Comparison of ENCODE assay signal across 8 cellular contexts in the genomic region with DNA sequence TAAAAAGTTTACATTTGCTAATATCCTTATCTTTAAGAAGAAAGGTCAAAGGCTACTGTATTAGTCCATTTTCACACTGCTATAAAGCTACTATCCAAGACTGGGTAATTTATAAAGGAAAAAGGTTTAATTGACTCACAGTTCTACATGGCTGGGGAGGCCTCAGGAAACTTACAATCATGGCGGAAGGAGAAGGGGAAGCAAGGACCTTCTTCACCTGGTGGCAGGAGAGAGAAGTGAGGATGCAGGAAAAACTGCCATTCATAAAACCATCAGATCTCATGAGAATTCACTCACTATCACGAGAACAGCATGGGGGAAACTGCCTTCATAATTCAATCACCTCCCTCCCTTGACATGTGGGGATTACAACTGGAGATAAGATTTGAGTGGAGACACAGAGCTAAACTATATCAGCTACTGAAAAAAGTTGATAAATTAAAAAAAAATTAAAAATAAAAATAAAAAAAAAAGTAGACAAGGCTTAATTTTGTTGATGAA. TPM values are rescaled to one million over a fixed set of nuclear protein-coding genes. Genes with fewer than 3 reads are reported as not detected.
DNase-seq lines count a peak whose midpoint lies in the region; ATAC-seq and TF ChIP-seq lines count a peak whose summit lies in the region.
"Not testable (repeated sequence)": the region's sequence is repeated elsewhere in the genome, so short reads cannot be mapped to it uniquely, and the experiment has no call there.
"Had no signal": no experiment of that assay in that cellular context is flagged by ENCODE, and none has a peak within 500 bp of the region (broad histone marks: within the 10 kb centered on the region; RNA-seq: fewer than 3 reads in every experiment).

No MANE protein-coding gene starts in this region.

- not testable (repeated sequence) for H3K4me3 Mint-ChIP-seq in GM23338; endodermal cell; progenitor cell of endocrine pancreas (ENCODE audit: low read depth)

- H2BK5ac ChIP-seq in mesendoderm (ENCODE audit: low read length) = not testable (repeated sequence)

- not testable (repeated sequence) for H2AFZ ChIP-seq in GM23338

- not testable (repeated sequence) for H3K27ac ChIP-seq in 22Rv1; GM23338 (ENCODE audit: low read depth); brain microvascular endothelial cell; endodermal cell (ENCODE audit: low read depth, low read length); mesendoderm (ENCODE audit: low read depth, low read length)

- H3K4me1 Mint-ChIP-seq in GM23338; endodermal cell; progenitor cell of endocrine pancreas (ENCODE audit: low read depth): not testable (repeated sequence)

- not testable (repeated sequence) for H3K9me3 ChIP-seq in endodermal cell (ENCODE audit: control insufficient read depth, low read length)

- not testable (repeated sequence) for H3K27me3 ChIP-seq in GM23338 (ENCODE audit: insufficient read depth); brain microvascular endothelial cell (replicated peaks); endodermal cell (ENCODE audit: control insufficient read depth, insufficient read depth, low read length, poor library complexity, severe bottlenecking); mesendoderm (ENCODE audit: insufficient read depth, low read length, poor library complexity)

- not testable (repeated sequence) for H4K8ac ChIP-seq in mesendoderm (ENCODE audit: low read depth, low read length)

- WGBS in endodermal cell (ENCODE audit: insufficient coverage in 1 of 2, insufficient read length in 1 of 2), 2 experiments = 95 to 100% methylated on average over 1 to 2 of the region's 2 CpGs
- WGBS in mesendoderm (ENCODE audit: extremely low coverage, insufficient coverage, low lambda C conversion rate) = no CpG with 5 or more reads among the region's 2 CpGs

- H3F3A ChIP-seq in GM23338 (replicated peaks; ENCODE audit: low read depth) = not testable (repeated sequence)

- H3K79me2 ChIP-seq in GM23338 (replicated peaks; ENCODE audit: insufficient read depth); mesendoderm (ENCODE audit: control insufficient read depth, insufficient read depth, low read length): not testable (repeated sequence)

- H3K9me3 Mint-ChIP-seq in GM23338; endodermal cell; progenitor cell of endocrine pancreas (ENCODE audit: low read depth): not testable (repeated sequence)

- not testable (repeated sequence) for H2AK5ac ChIP-seq in mesendoderm (ENCODE audit: low read length)

- not testable (repeated sequence) for H3K4ac ChIP-seq in mesendoderm (ENCODE audit: low read depth, low read length)

- H2BK120ac ChIP-seq in mesendoderm (ENCODE audit: low read depth, low read length) = not testable (repeated sequence)

- TF ChIP-seq CTCF in 22Rv1 (IDR thresholded peaks at IDR 0.05) (0 out of 2 replicates have a peak, but pooled peaks have one; percentile 7), GM23338 (conservative IDR thresholded peaks at IDR 0.05; ENCODE audit: low read depth in 2 of 2) (peak; percentile 7 to 47; a peak in 2 of 4 replicates), brain microvascular endothelial cell (IDR thresholded peaks at IDR 0.05; ENCODE audit: low read depth, low read length, missing control alignments) (peak; percentile 30), endodermal cell (conservative IDR thresholded peaks at IDR 0.05) (peak; percentile 66), progenitor cell of endocrine pancreas (IDR thresholded peaks at IDR 0.05; ENCODE audit: unreplicated experiment) (peak; percentile 13)

- not testable (repeated sequence) for H3K18ac ChIP-seq in mesendoderm (ENCODE audit: low read length)

- H3K36me3 Mint-ChIP-seq in GM23338 (ENCODE audit: low read depth); endodermal cell (ENCODE audit: low read depth); progenitor cell of endocrine pancreas (ENCODE audit: insufficient read depth): not testable (repeated sequence)

- not testable (repeated sequence) for H2BK15ac ChIP-seq in mesendoderm (replicated peaks; ENCODE audit: low read depth)

- H3K56ac ChIP-seq in mesendoderm (ENCODE audit: low read length) = not testable (repeated sequence)

- not testable (repeated sequence) for H3K23ac ChIP-seq in mesendoderm (ENCODE audit: low read length)

- H3K36me3 ChIP-seq in GM23338 (ENCODE audit: insufficient read depth); brain microvascular endothelial cell (replicated peaks); endodermal cell (ENCODE audit: control insufficient read depth, insufficient read depth, low read length); mesendoderm (ENCODE audit: control insufficient read depth, insufficient read depth, low read length): not testable (repeated sequence)

- H3K4me3 ChIP-seq in GM23338; brain microvascular endothelial cell (ENCODE audit: low read depth, low read length); endodermal cell (ENCODE audit: low read length); mesendoderm (ENCODE audit: low read length): not testable (repeated sequence)

- not testable (repeated sequence) for H3K4me1 ChIP-seq in GM23338 (ENCODE audit: insufficient read depth); endodermal cell (ENCODE audit: control insufficient read depth, insufficient read depth, low read length); mesendoderm (ENCODE audit: control insufficient read depth, low read depth, low read length)

- DNase-seq in GM23338 (ENCODE audit: low spot score); brain microvascular endothelial cell; endodermal cell; progenitor cell of endocrine pancreas (ENCODE audit: low spot score, unreplicated experiment): not testable (repeated sequence)
- peak; percentile 15 for DNase-seq in OCI-M1 (lab: John Stamatoyannopoulos, UW)
- peak; percentile 66 for DNase-seq in mesendoderm

- not testable (repeated sequence) for H3K9me2 ChIP-seq in GM23338 (ENCODE audit: insufficient read depth)

- not testable (repeated sequence) for ATAC-seq in GM23338

- H3K27ac Mint-ChIP-seq in GM23338, endodermal cell, progenitor cell of endocrine pancreas: not testable (repeated sequence)

- not testable (repeated sequence) for H3K27me3 Mint-ChIP-seq in GM23338 (ENCODE audit: insufficient read depth, low read depth, poor library complexity); endodermal cell (ENCODE audit: insufficient read depth)
- peaks cover 11% of the 10 kb centered on the region for H3K27me3 Mint-ChIP-seq in progenitor cell of endocrine pancreas

- H3K4me2 ChIP-seq in GM23338; mesendoderm (ENCODE audit: low read length): not testable (repeated sequence)

- not testable (repeated sequence) for H3K9ac ChIP-seq in endodermal cell (ENCODE audit: extremely low read depth, low read length, poor library complexity, severe bottlenecking); mesendoderm (ENCODE audit: low read length)

- in situ Hi-C loops in brain microvascular endothelial cell (cut with HindIII; ENCODE audit: low pct_ligation_motif_present, low sequenced_read_pairs) = not testable (repeated sequence)

- H4K5ac ChIP-seq in mesendoderm (ENCODE audit: low read length) = not testable (repeated sequence)

- not testable (repeated sequence) for H3K79me1 ChIP-seq in mesendoderm (ENCODE audit: low read length)

- not testable (repeated sequence) for H4K20me1 ChIP-seq in GM23338 (replicated peaks; ENCODE audit: insufficient read depth)

RNA-seq across cellular contexts. Expression of a gene that starts 8.2 kb away (rescaled TPM):
- 34.8 and 45.3 TPM in 2 replicates for total RNA-seq in GM23338 (2014; rRNA removed; shearing (Covaris generic))
- 12.8 and 17.9 TPM in 2 replicates for polyA plus RNA-seq in GM23338 (2016; fragmentation: Nextera tagmentation; extraction: Ambion mirVana)
- total RNA-seq in endodermal cell (10 to 100 TPM; 31.4 to 34.2 TPM), progenitor cell of endocrine pancreas (40.3 and 41.1 TPM in 2 replicates)
- polyA plus RNA-seq in endodermal cell (2013, experiment 1 of 2) = 20.2 TPM
- 19.8 TPM for polyA plus RNA-seq in endodermal cell (2013, experiment 2 of 2)
- polyA plus RNA-seq in mesendoderm (2013, experiment 1 of 2) = 16.6 TPM
- 17.4 TPM for polyA plus RNA-seq in mesendoderm (2013, experiment 2 of 2)

RNA-seq across cellular contexts. Expression of a gene that starts 23.7 kb away (rescaled TPM):
- total RNA-seq in GM23338 (2014; rRNA removed; shearing (Covaris generic)) = 41.3 and 43.1 TPM in 2 replicates
- 49.0 and 51.3 TPM in 2 replicates for polyA plus RNA-seq in GM23338 (2016; fragmentation: Nextera tagmentation; extraction: Ambion mirVana)
- 1 to 10 TPM in 1 of 2 donors, under 1 TPM in 1; 0.31 to 8.8 TPM for total RNA-seq in endodermal cell
- polyA plus RNA-seq in endodermal cell (2013, experiment 1 of 2) = 17.8 TPM
- 27.3 TPM for polyA plus RNA-seq in endodermal cell (2013, experiment 2 of 2)
- 15.4 TPM for polyA plus RNA-seq in mesendoderm (2013, experiment 1 of 2)
- 18.2 TPM for polyA plus RNA-seq in mesendoderm (2013, experiment 2 of 2)
- total RNA-seq in progenitor cell of endocrine pancreas = 3.7 and 11.1 TPM in 2 replicates
- polyA plus RNA-seq: CD4-positive, alpha-beta memory T cell had no signal

Comparison
In these comparisons a context has a peak if more than half of its experiments do, and no peak if none do; other contexts are left out.
1. CTCF ChIP-seq: peak in every context shown above with its lines; median percentile 66 in endodermal cell; 30 in brain microvascular endothelial cell; 27 in GM23338; 13 in progenitor cell of endocrine pancreas; 7 in 22Rv1.